Comparison of ENCODE assay signal across 1 cellular context in genomic region chr18:63149200-63149587, GRCh38.
TF ChIP-seq lines count a peak whose summit lies in the region.

No MANE protein-coding gene starts in this region.

TF ChIP-seq in GM23338, 12 proteins besides CTCF, POLR2A, EP300 and RAD21 (continued from another document):
- TF ChIP-seq ZNF462 (CRISPR knock-in tag; IDR thresholded peaks at IDR 0.05): no peak
